In genomic region chr10:80233871-80234270, GRCh38 we compare ENCODE assay signal across 2 cellular contexts. TPM values are rescaled to one million over a fixed set of nuclear protein-coding genes. Genes with fewer than 3 reads are reported as not detected.
"Had no signal": no experiment of that assay in that cellular context is flagged by ENCODE, and none has a peak within 500 bp of the region (broad histone marks: within the 10 kb centered on the region; RNA-seq: fewer than 3 reads in every experiment).

No MANE protein-coding gene starts in this region.

RNA-seq across cellular contexts. Expression of gene MAT1A, which starts 55.6 kb away (rescaled TPM):
- total RNA-seq: GM23248, HFFc6 had no signal
- polyA plus RNA-seq: GM23248 had no signal
